14 cellular contexts compared by ENCODE assay signal in the genomic region with DNA sequence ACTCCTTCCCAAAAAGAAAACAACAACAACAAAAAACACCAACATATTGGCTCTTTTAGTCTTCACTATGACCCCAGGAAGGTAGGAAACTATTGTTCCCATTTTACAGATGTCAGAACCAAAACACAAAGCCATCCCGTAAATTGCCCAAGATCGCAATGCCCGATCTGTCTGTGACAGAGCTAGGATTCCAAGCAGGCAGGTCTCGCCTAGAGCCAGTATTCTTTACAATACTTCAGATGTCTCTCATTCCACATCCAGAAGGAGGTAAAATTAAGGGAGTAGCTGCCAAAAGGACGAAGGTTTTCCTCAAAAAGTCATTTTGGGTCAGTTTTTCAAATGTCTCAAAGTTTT.
"Had no signal": no experiment of that assay in that cellular context is flagged by ENCODE, and none has a peak within 500 bp of the region (broad histone marks: within the 10 kb centered on the region; RNA-seq: fewer than 3 reads in every experiment).

No MANE protein-coding gene starts in this region.

- ATAC-seq: activated T-helper 17 cell treated with anti-CD3 and anti-CD28 coated beads, Interleukin-2, amount 50 U/mL, for 72 hours; effector memory CD8-positive, alpha-beta T cell; left cardiac atrium; natural killer cell treated with Interleukin-12 subunit alpha and Interleukin-12 subunit beta and Interleukin-15 and Interleukin-18, amount 100 ng/mL, for 72 hours had no signal

- H3K9me3 Mint-ChIP-seq: activated naive CD4-positive, alpha-beta T cell treated with anti-CD3 and anti-CD28 coated beads, Interleukin-2, amount 10 ng/mL, durations not matched to agents 7 days and 5 days; activated T-helper 17 cell treated with anti-CD3 and anti-CD28 coated beads, Interleukin-2, amount 50 U/mL, for 72 hours; dendritic cell treated with granulocyte-macrophage colony-stimulating factor and Interleukin-4, amounts not matched to agents 40 ng/mL and 50 ng/mL, for 4 days; effector memory CD8-positive, alpha-beta T cell; natural killer cell treated with Interleukin-12 subunit alpha and Interleukin-12 subunit beta and Interleukin-15 and Interleukin-18, amount 100 ng/mL, for 72 hours had no signal

- H3K27me3 ChIP-seq: adrenal gland, body of pancreas, uterus had no signal

- H3K27ac Mint-ChIP-seq: activated naive CD4-positive, alpha-beta T cell treated with anti-CD3 and anti-CD28 coated beads, Interleukin-2, amount 10 ng/mL, durations not matched to agents 7 days and 5 days; activated T-helper 17 cell treated with anti-CD3 and anti-CD28 coated beads, Interleukin-2, amount 50 U/mL, for 72 hours; dendritic cell treated with granulocyte-macrophage colony-stimulating factor and Interleukin-4, amounts not matched to agents 40 ng/mL and 50 ng/mL, for 4 days; natural killer cell treated with Interleukin-12 subunit alpha and Interleukin-12 subunit beta and Interleukin-15 and Interleukin-18, amount 100 ng/mL, for 72 hours had no signal

- H3K4me3 ChIP-seq: adrenal gland, body of pancreas, lung, uterus had no signal

- H3K4me1 ChIP-seq: uterus had no signal

- H3K27ac ChIP-seq: uterus, WERI-Rb-1 had no signal

- H3K36me3 ChIP-seq: uterus had no signal

- H3K27me3 Mint-ChIP-seq: activated naive CD4-positive, alpha-beta T cell treated with anti-CD3 and anti-CD28 coated beads, Interleukin-2, amount 10 ng/mL, durations not matched to agents 7 days and 5 days; activated T-helper 17 cell treated with anti-CD3 and anti-CD28 coated beads, Interleukin-2, amount 50 U/mL, for 72 hours; dendritic cell treated with granulocyte-macrophage colony-stimulating factor and Interleukin-4, amounts not matched to agents 40 ng/mL and 50 ng/mL, for 4 days; effector memory CD8-positive, alpha-beta T cell; natural killer cell treated with Interleukin-12 subunit alpha and Interleukin-12 subunit beta and Interleukin-15 and Interleukin-18, amount 100 ng/mL, for 72 hours had no signal

- H3K4me3 Mint-ChIP-seq: activated naive CD4-positive, alpha-beta T cell treated with anti-CD3 and anti-CD28 coated beads, Interleukin-2, amount 10 ng/mL, durations not matched to agents 7 days and 5 days; activated T-helper 17 cell treated with anti-CD3 and anti-CD28 coated beads, Interleukin-2, amount 50 U/mL, for 72 hours; dendritic cell treated with granulocyte-macrophage colony-stimulating factor and Interleukin-4, amounts not matched to agents 40 ng/mL and 50 ng/mL, for 4 days; effector memory CD8-positive, alpha-beta T cell; natural killer cell treated with Interleukin-12 subunit alpha and Interleukin-12 subunit beta and Interleukin-15 and Interleukin-18, amount 100 ng/mL, for 72 hours had no signal

- DNase-seq: activated CD4-positive, alpha-beta T cell treated with anti-CD3 and anti-CD28 coated beads for 48 hours; activated naive CD4-positive, alpha-beta T cell treated with anti-CD3 and anti-CD28 coated beads, Interleukin-2, amount 10 ng/mL, durations not matched to agents 7 days and 5 days; body of pancreas; effector memory CD8-positive, alpha-beta T cell; left cardiac atrium; stimulated activated CD4-positive, alpha-beta T cell treated with anti-CD3 and anti-CD28 coated beads, Interleukin-12 subunit alpha, Interleukin-12 subunit beta, amount 100 ng/mL, for 4 hours; T1000; uterus; WERI-Rb-1 had no signal

- H3K9me3 ChIP-seq: adrenal gland, body of pancreas, uterus had no signal
